ENCODE assay signal across 16 cellular contexts in the genomic region with DNA sequence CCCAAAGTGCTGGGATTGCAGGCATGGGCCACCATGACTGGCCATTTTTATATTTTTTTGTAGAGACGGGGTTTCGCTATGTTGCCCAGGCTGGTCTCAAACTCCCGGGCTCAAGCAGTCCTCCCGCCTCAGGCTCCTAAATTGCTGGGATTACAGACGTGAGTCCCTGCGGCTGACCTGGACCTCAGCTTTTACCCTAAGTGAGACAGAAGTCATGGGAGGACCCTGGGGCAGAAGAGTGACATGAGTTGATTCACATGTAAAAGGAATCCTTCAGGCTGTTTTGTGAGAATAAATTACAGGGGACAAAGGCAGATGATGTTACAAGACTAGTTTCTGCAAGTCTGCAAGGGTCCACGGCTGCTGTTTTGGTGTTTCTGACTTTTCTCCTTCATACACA. TPM values are rescaled to one million over a fixed set of nuclear protein-coding genes. Genes with fewer than 3 reads are reported as not detected.
DNase-seq lines count a peak whose midpoint lies in the region; TF ChIP-seq lines count a peak whose summit lies in the region.
"Had no signal": no experiment of that assay in that cellular context is flagged by ENCODE, and none has a peak within 500 bp of the region (broad histone marks: within the 10 kb centered on the region; RNA-seq: fewer than 3 reads in every experiment).

No MANE protein-coding gene starts in this region.

- peaks cover 24% of the 10 kb centered on the region for H3K4me1 ChIP-seq in HAP-1
- H3K4me1 ChIP-seq in osteoblast (ENCODE audit: insufficient read depth, low read length): peaks cover 17% of the 10 kb centered on the region
- H3K4me1 ChIP-seq in esophagus muscularis mucosa: peaks cover 27 to 42% (median 36%) of the 10 kb centered on the region in 4 donors

- H3K27ac ChIP-seq in 22Rv1 (peak overlapping the region; percentile 83), VCaP (peak overlapping the region; percentile 98), osteoblast (ENCODE audit: low read depth, low read length) (no peak overlapping the region), esophagus muscularis mucosa (replicated peaks in 1 of 4) (no peak overlapping the region)
- H3K27ac ChIP-seq: BLaER1 had no signal

- TF ChIP-seq POLR2A in esophagus muscularis mucosa (IDR thresholded peaks at IDR 0.05; ENCODE audit: low read depth): no peak

- H4K20me1 ChIP-seq in osteoblast (ENCODE audit: insufficient read depth, low read length): no peaks in the 10 kb centered on the region
- H4K20me1 ChIP-seq: BLaER1 had no signal

- H3K9me3 ChIP-seq in HAP-1 (no peaks in the 10 kb centered on the region), osteoblast (ENCODE audit: low read depth, low read length) (no peaks in the 10 kb centered on the region), esophagus muscularis mucosa (no peaks in the 10 kb centered on the region)
- H3K9me3 ChIP-seq: BLaER1 had no signal

- H3K36me3 ChIP-seq in HAP-1 (replicated peaks) (no peaks in the 10 kb centered on the region), osteoblast (ENCODE audit: insufficient read depth, low read length) (no peaks in the 10 kb centered on the region), esophagus muscularis mucosa (peaks cover 0 to 4% (median 2%) of the 10 kb centered on the region in 4 donors)
- H3K36me3 ChIP-seq: BLaER1 had no signal

- no peak for TF ChIP-seq EP300 in esophagus muscularis mucosa (IDR thresholded peaks at IDR 0.05)

- H2AFZ ChIP-seq in osteoblast (ENCODE audit: low read length): no peak overlapping the region

- H3K27me3 ChIP-seq in HAP-1 (ENCODE audit: low read depth): no peaks in the 10 kb centered on the region
- no peaks in the 10 kb centered on the region for H3K27me3 ChIP-seq in osteoblast (ENCODE audit: insufficient read depth, low read length)
- no peaks in the 10 kb centered on the region for H3K27me3 ChIP-seq in esophagus muscularis mucosa
- H3K27me3 ChIP-seq: BLaER1 had no signal

- DNase-seq in HAP-1 (ENCODE audit: low spot score in 2 of 2) (peak; percentile 40 to 65), osteoblast (ENCODE audit: insufficient read length, low spot score, missing footprints) (peak; percentile 62), esophagus muscularis mucosa (ENCODE audit: extremely low spot score) (no peak), NCI-H69 (lab: John Stamatoyannopoulos, UW) (no peak)
- DNase-seq in activated T-cell treated with anti-CD3 and anti-CD28 coated beads, Interleukin-2, amount 50 U/mL, for 1 hour: no peak
- DNase-seq: CD8-positive, alpha-beta memory T cell; GOT3; MM.1S; NCI-H1092; NCI-H1436 treated with DMSO at 0.1 percent for 48 hours had no signal

- WGBS in esophagus muscularis mucosa: 81% methylated on average over 7 of the region's 7 CpGs

- TF ChIP-seq CTCF in 22Rv1 (IDR thresholded peaks at IDR 0.05) (no peak), VCaP (conservative IDR thresholded peaks at IDR 0.05) (no peak), osteoblast (IDR thresholded peaks at IDR 0.05; ENCODE audit: extremely low read depth, low read depth, low read length) (no peak), esophagus muscularis mucosa (IDR thresholded peaks at IDR 0.05) (no peak)

- in situ Hi-C loops in HAP-1 (cut with MboI; ENCODE audit: low sequenced_read_pairs): no loop called here

- H3K4me2 ChIP-seq in osteoblast (ENCODE audit: insufficient read depth, low read length): no peak overlapping the region
- H3K4me2 ChIP-seq: BLaER1 had no signal

- intact Hi-C loops in esophagus muscularis mucosa (cut with DNase I): no loop called here

- H3K4me3 ChIP-seq in HAP-1 (no peak overlapping the region), osteoblast (ENCODE audit: insufficient read depth, low read length) (no peak overlapping the region), esophagus muscularis mucosa (no peak overlapping the region)
- H3K4me3 ChIP-seq: A549, BLaER1 had no signal

- H3K79me2 ChIP-seq in osteoblast (ENCODE audit: insufficient read depth, low read length): no peaks in the 10 kb centered on the region

RNA-seq across cellular contexts. Expression of gene BCAM, which starts 2.6 kb away (rescaled TPM):
- total RNA-seq in osteoblast (4.3 and 4.4 TPM in 2 replicates), esophagus muscularis mucosa (10 to 100 TPM; 32.4 to 76.5 (median 56.6) TPM)
- total RNA-seq: CD8-positive, alpha-beta memory T cell had no signal

RNA-seq across cellular contexts. Expression of gene CBLC, which starts 28.6 kb away (rescaled TPM):
- not detected in 2 replicates for total RNA-seq in osteoblast
- under 1 TPM in 2 of 4 donors, not detected in 2; 0.34 to 0.50 TPM for total RNA-seq in esophagus muscularis mucosa
- total RNA-seq: CD8-positive, alpha-beta memory T cell; LHCN-M2; SK-MEL-5 had no signal

RNA-seq across cellular contexts. Expression of gene NECTIN2, which starts 39.8 kb away (rescaled TPM):
- total RNA-seq in osteoblast (38.9 and 46.0 TPM in 2 replicates), esophagus muscularis mucosa (10 to 100 TPM; 34.5 to 72.4 (median 60.1) TPM)

RNA-seq across cellular contexts. Expression of gene BCL3, which starts 57.8 kb away (rescaled TPM):
- total RNA-seq in osteoblast: 6.5 and 7.2 TPM in 2 replicates
- total RNA-seq in esophagus muscularis mucosa: 100 to 1,000 TPM in 1 of 4 donors, 10 to 100 TPM in 2, 1 to 10 TPM in 1; 10.0 to 147 (median 20.2) TPM

Comparison
In these comparisons a context has a peak if more than half of its experiments do, and no peak if none do; other contexts are left out.
1. H3K27ac ChIP-seq: peak in 22Rv1 (single experiment) and VCaP (single experiment); none in osteoblast (single experiment) and esophagus muscularis mucosa (0 of 4).
2. DNase-seq: peak in HAP-1 (2 of 2) and osteoblast (single experiment); none in activated T-cell treated with anti-CD3 and anti-CD28 coated beads, Interleukin-2, amount 50 U/mL, for 1 hour (single experiment), esophagus muscularis mucosa (single experiment) and NCI-H69 (single experiment).